ENCODE assay signal across 22 cellular contexts in genomic region chr22:47005506-47006408, GRCh38.
"Had no signal": no experiment of that assay in that cellular context is flagged by ENCODE, and none has a peak within 500 bp of the region (broad histone marks: within the 10 kb centered on the region; RNA-seq: fewer than 3 reads in every experiment).

No MANE protein-coding gene starts in this region.

- H3K4me3 ChIP-seq: cardiac muscle cell had no signal

- H3K9me3 Mint-ChIP-seq: activated CD8-positive, alpha-beta T cell treated with anti-CD3 and anti-CD28 coated beads for 36 hours; activated naive CD4-positive, alpha-beta T cell treated with anti-CD3 and anti-CD28 coated beads, Interleukin-2, amount 10 ng/mL, durations not matched to agents 7 days and 5 days; activated naive CD8-positive, alpha-beta T cell treated with anti-CD3 and anti-CD28 coated beads for 36 hours; activated T-cell treated with anti-CD3 and anti-CD28 coated beads, Interleukin-2, amount 50 U/mL, for 72 hours; activated T-helper 2 cell treated with anti-CD3 and anti-CD28 coated beads, Interferon-gamma antibody, Interleukin-2, Interleukin-4, amounts not matched to agents 10 μg/mL and 5 μg/mL and 100 μg/mL, durations not matched to agents 14 hours and 24 hours and 36 hours; T-helper 1 cell treated with Interleukin-12 subunit alpha and Interleukin-12 subunit beta and Interleukin-4 antibody, amounts not matched to agents 30 μg/mL and 1 μg/mL, for 36 hours had no signal

- H3K9ac ChIP-seq: KMS-11 had no signal

- H3K27ac Mint-ChIP-seq: activated CD8-positive, alpha-beta T cell treated with anti-CD3 and anti-CD28 coated beads for 36 hours; activated naive CD4-positive, alpha-beta T cell treated with anti-CD3 and anti-CD28 coated beads, Interleukin-2, amount 10 ng/mL, durations not matched to agents 7 days and 5 days; activated naive CD8-positive, alpha-beta T cell treated with anti-CD3 and anti-CD28 coated beads for 36 hours; activated T-cell treated with anti-CD3 and anti-CD28 coated beads, Interleukin-2, amount 50 U/mL, for 72 hours; activated T-helper 2 cell treated with anti-CD3 and anti-CD28 coated beads, Interferon-gamma antibody, Interleukin-2, Interleukin-4, amounts not matched to agents 10 μg/mL and 5 μg/mL and 100 μg/mL, durations not matched to agents 14 hours and 24 hours and 36 hours; T-helper 1 cell treated with Interleukin-12 subunit alpha and Interleukin-12 subunit beta and Interleukin-4 antibody, amounts not matched to agents 30 μg/mL and 1 μg/mL, for 36 hours had no signal

- H3K36me3 ChIP-seq: cardiac muscle cell had no signal

- H3K4me2 ChIP-seq: KMS-11 had no signal

- ATAC-seq: activated CD4-positive, CD25-positive, alpha-beta regulatory T cell treated with anti-CD3 and anti-CD28 coated beads, Interleukin-2, amount 50 U/mL, for 24 hours; activated CD8-positive, alpha-beta T cell treated with anti-CD3 and anti-CD28 coated beads for 36 hours; activated T-cell treated with anti-CD3 and anti-CD28 coated beads, Interleukin-2, amount 50 U/mL, for 72 hours had no signal

- H3K4me3 Mint-ChIP-seq: activated CD8-positive, alpha-beta T cell treated with anti-CD3 and anti-CD28 coated beads for 36 hours; activated naive CD4-positive, alpha-beta T cell treated with anti-CD3 and anti-CD28 coated beads, Interleukin-2, amount 10 ng/mL, durations not matched to agents 7 days and 5 days; activated naive CD8-positive, alpha-beta T cell treated with anti-CD3 and anti-CD28 coated beads for 36 hours; activated T-cell treated with anti-CD3 and anti-CD28 coated beads, Interleukin-2, amount 50 U/mL, for 72 hours; T-helper 1 cell treated with Interleukin-12 subunit alpha and Interleukin-12 subunit beta and Interleukin-4 antibody, amounts not matched to agents 30 μg/mL and 1 μg/mL, for 36 hours had no signal

- H3K27ac ChIP-seq: brain microvascular endothelial cell, cardiac muscle cell, KMS-11 had no signal

- H3K27me3 ChIP-seq: brain microvascular endothelial cell, cardiac muscle cell had no signal

- H3K27me3 Mint-ChIP-seq: activated CD8-positive, alpha-beta T cell treated with anti-CD3 and anti-CD28 coated beads for 36 hours; activated naive CD4-positive, alpha-beta T cell treated with anti-CD3 and anti-CD28 coated beads, Interleukin-2, amount 10 ng/mL, durations not matched to agents 7 days and 5 days; activated naive CD8-positive, alpha-beta T cell treated with anti-CD3 and anti-CD28 coated beads for 36 hours had no signal

- DNase-seq: activated CD4-positive, alpha-beta T cell treated with anti-CD3 and anti-CD28 coated beads for 4 hours; activated CD8-positive, alpha-beta memory T cell treated with anti-CD3 and anti-CD28 coated beads, Interleukin-2, amount 50 U/mL, for 4 hours; activated CD8-positive, alpha-beta T cell treated with anti-CD3 and anti-CD28 coated beads for 36 hours; activated gamma-delta T cell treated with Interleukin-2 at 50 U/mL for 16 hours; activated naive CD4-positive, alpha-beta T cell treated with anti-CD3 and anti-CD28 coated beads, Interleukin-2, amount 10 ng/mL, durations not matched to agents 7 days and 5 days; activated naive CD8-positive, alpha-beta T cell treated with anti-CD3 and anti-CD28 coated beads for 36 hours; activated T-cell treated with anti-CD3 and anti-CD28 coated beads, Interleukin-2, amount 50 U/mL, for 72 hours; brain microvascular endothelial cell; NCI-H1092; NCI-H1417; NCI-H1694; NCI-H2029; NCI-H345; NCI-H510A; NCI-H526 treated with DMSO at 0.1 percent for 48 hours; NCI-H82; SHP77 had no signal
